Comparison of ENCODE assay signal across 1 cellular context in the genomic region with DNA sequence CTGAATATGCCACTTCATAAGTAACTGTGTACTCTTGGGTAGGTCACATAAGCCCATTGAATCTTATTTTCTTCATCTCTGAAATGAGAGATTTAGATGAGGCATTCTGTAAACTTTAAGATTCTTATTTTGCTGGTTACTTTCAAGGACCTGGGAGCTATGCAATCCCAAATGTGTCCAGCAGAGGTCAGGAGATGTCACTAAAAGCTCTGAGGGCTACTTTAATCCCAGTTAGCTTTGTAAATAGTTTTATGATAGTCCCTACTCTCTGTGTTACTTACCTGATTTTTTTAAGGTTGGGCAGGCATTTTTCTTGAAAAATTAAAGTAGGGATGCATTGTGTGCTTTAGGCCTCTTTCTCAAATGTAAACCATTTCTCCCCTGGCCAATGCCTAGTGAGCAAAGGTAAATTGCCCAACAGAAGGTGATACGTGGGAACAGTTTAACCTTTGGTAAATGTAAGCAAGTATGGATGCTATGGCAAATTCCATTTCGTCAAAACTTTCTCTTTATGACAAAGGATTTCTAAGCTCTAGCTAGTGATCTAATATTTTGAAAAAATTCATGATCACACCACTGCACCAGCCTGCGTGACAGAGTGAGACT.
TF ChIP-seq lines count a peak whose summit lies in the region.

No MANE protein-coding gene starts in this region.

TF ChIP-seq in GM23338, 12 proteins besides CTCF, POLR2A, EP300 and RAD21 (continued from another document):
- TF ChIP-seq, protein P1, sequence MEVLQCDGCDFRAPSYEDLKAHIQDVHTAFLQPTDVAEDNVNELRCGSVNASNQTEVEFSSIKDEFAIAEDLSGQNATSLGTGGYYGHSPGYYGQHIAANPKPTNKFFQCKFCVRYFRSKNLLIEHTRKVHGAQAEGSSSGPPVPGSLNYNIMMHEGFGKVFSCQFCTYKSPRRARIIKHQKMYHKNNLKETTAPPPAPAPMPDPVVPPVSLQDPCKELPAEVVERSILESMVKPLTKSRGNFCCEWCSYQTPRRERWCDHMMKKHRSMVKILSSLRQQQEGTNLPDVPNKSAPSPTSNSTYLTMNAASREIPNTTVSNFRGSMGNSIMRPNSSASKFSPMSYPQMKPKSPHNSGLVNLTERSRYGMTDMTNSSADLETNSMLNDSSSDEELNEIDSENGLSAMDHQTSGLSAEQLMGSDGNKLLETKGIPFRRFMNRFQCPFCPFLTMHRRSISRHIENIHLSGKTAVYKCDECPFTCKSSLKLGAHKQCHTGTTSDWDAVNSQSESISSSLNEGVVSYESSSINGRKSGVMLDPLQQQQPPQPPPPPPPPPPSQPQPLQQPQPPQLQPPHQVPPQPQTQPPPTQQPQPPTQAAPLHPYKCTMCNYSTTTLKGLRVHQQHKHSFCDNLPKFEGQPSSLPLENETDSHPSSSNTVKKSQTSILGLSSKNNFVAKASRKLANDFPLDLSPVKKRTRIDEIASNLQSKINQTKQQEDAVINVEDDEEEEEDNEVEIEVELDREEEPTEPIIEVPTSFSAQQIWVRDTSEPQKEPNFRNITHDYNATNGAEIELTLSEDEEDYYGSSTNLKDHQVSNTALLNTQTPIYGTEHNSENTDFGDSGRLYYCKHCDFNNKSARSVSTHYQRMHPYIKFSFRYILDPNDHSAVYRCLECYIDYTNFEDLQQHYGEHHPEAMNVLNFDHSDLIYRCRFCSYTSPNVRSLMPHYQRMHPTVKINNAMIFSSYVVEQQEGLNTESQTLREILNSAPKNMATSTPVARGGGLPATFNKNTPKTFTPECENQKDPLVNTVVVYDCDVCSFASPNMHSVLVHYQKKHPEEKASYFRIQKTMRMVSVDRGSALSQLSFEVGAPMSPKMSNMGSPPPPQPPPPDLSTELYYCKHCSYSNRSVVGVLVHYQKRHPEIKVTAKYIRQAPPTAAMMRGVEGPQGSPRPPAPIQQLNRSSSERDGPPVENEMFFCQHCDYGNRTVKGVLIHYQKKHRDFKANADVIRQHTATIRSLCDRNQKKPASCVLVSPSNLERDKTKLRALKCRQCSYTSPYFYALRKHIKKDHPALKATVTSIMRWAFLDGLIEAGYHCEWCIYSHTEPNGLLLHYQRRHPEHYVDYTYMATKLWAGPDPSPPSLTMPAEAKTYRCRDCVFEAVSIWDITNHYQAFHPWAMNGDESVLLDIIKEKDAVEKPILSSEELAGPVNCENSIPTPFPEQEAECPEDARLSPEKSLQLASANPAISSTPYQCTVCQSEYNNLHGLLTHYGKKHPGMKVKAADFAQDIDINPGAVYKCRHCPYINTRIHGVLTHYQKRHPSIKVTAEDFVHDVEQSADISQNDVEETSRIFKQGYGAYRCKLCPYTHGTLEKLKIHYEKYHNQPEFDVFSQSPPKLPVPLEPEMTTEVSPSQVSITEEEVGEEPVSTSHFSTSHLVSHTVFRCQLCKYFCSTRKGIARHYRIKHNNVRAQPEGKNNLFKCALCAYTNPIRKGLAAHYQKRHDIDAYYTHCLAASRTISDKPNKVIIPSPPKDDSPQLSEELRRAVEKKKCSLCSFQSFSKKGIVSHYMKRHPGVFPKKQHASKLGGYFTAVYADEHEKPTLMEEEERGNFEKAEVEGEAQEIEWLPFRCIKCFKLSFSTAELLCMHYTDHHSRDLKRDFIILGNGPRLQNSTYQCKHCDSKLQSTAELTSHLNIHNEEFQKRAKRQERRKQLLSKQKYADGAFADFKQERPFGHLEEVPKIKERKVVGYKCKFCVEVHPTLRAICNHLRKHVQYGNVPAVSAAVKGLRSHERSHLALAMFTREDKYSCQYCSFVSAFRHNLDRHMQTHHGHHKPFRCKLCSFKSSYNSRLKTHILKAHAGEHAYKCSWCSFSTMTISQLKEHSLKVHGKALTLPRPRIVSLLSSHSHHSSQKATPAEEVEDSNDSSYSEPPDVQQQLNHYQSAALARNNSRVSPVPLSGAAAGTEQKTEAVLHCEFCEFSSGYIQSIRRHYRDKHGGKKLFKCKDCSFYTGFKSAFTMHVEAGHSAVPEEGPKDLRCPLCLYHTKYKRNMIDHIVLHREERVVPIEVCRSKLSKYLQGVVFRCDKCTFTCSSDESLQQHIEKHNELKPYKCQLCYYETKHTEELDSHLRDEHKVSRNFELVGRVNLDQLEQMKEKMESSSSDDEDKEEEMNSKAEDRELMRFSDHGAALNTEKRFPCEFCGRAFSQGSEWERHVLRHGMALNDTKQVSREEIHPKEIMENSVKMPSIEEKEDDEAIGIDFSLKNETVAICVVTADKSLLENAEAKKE (CRISPR knock-in tag; IDR thresholded peaks at IDR 0.05): no peak
- TF ChIP-seq ZNF114 (CRISPR knock-in tag; IDR thresholded peaks at IDR 0.05): no peak
- TF ChIP-seq STAT1 (IDR thresholded peaks at IDR 0.05; ENCODE audit: unreplicated experiment): no peak
- no peak for TF ChIP-seq ZNF331 (CRISPR knock-in tag; IDR thresholded peaks at IDR 0.05; ENCODE audit: low read depth)
- TF ChIP-seq, protein P2, sequence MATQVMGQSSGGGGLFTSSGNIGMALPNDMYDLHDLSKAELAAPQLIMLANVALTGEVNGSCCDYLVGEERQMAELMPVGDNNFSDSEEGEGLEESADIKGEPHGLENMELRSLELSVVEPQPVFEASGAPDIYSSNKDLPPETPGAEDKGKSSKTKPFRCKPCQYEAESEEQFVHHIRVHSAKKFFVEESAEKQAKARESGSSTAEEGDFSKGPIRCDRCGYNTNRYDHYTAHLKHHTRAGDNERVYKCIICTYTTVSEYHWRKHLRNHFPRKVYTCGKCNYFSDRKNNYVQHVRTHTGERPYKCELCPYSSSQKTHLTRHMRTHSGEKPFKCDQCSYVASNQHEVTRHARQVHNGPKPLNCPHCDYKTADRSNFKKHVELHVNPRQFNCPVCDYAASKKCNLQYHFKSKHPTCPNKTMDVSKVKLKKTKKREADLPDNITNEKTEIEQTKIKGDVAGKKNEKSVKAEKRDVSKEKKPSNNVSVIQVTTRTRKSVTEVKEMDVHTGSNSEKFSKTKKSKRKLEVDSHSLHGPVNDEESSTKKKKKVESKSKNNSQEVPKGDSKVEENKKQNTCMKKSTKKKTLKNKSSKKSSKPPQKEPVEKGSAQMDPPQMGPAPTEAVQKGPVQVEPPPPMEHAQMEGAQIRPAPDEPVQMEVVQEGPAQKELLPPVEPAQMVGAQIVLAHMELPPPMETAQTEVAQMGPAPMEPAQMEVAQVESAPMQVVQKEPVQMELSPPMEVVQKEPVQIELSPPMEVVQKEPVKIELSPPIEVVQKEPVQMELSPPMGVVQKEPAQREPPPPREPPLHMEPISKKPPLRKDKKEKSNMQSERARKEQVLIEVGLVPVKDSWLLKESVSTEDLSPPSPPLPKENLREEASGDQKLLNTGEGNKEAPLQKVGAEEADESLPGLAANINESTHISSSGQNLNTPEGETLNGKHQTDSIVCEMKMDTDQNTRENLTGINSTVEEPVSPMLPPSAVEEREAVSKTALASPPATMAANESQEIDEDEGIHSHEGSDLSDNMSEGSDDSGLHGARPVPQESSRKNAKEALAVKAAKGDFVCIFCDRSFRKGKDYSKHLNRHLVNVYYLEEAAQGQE (IDR thresholded peaks at IDR 0.05; ENCODE audit: unreplicated experiment): no peak
